Comparison of ENCODE assay signal across 11 cellular contexts in genomic region chr14:56116128-56116900, GRCh38. TPM values are rescaled to one million over a fixed set of nuclear protein-coding genes. Genes with fewer than 3 reads are reported as not detected.
DNase-seq lines count a peak whose midpoint lies in the region; ATAC-seq and TF ChIP-seq lines count a peak whose summit lies in the region.
"Had no signal": no experiment of that assay in that cellular context is flagged by ENCODE, and none has a peak within 500 bp of the region (broad histone marks: within the 10 kb centered on the region; RNA-seq: fewer than 3 reads in every experiment).

No MANE protein-coding gene starts in this region.

- POLR2A ChIA-PET in Caco-2 (lab: Charles Lee), result no interaction called here
- POLR2A ChIA-PET in naive thymus-derived CD8-positive, alpha-beta T cell (lab: Charles Lee), result interaction anchor here (1.2 to 1.6 kb wide), 2 partner anchors 8 to 10 kb away, joined by 4 read pairs; no protein-coding TSS in a partner anchor

- H3K36me3 ChIP-seq in Caco-2 (ENCODE audit: control insufficient read depth, insufficient read depth, low read length), result no peaks in the 10 kb centered on the region
- no peaks in the 10 kb centered on the region for H3K36me3 ChIP-seq in psoas muscle (ENCODE audit: insufficient read depth in 1 of 2, low read depth in 1 of 2)

- ATAC-seq in activated T-helper 17 cell treated with anti-CD3 and anti-CD28 coated beads, Interleukin-2, amount 50 U/mL, for 72 hours (replicated peaks), result peak; percentile 18
- ATAC-seq in naive thymus-derived CD8-positive, alpha-beta T cell, result peak; percentile 10 to 11
- ATAC-seq in GM18511 (IDR thresholded peaks at IDR 0.05; ENCODE audit: unreplicated experiment) (no peak), psoas muscle (no peak)
- ATAC-seq: K562, Panc1 had no signal

- H3K4me3 ChIP-seq in Caco-2 (ENCODE audit: low read depth, low read length), result no peak overlapping the region
- H3K4me3 ChIP-seq in coronary artery, result no peak overlapping the region
- no peak overlapping the region for H3K4me3 ChIP-seq in psoas muscle
- H3K4me3 ChIP-seq: K562 had no signal

- H3K27me3 ChIP-seq in Caco-2 (replicated peaks; ENCODE audit: control insufficient read depth, insufficient read depth, low read length) (no peaks in the 10 kb centered on the region), psoas muscle (ENCODE audit: insufficient read depth in 3 of 3, low read length in 2 of 3) (no peaks in the 10 kb centered on the region)

- H3K27me3 Mint-ChIP-seq in Caco-2 (ENCODE audit: insufficient read depth, unreplicated experiment), result peaks cover 11% of the 10 kb centered on the region
- peaks cover 12% of the 10 kb centered on the region for H3K27me3 Mint-ChIP-seq in activated T-helper 17 cell treated with anti-CD3 and anti-CD28 coated beads, Interleukin-2, amount 50 U/mL, for 72 hours
- peaks cover 0 to 1% (median 0%) of the 10 kb centered on the region in 5 donors for H3K27me3 Mint-ChIP-seq in naive thymus-derived CD8-positive, alpha-beta T cell

- peak overlapping the region; percentile 11 for H3K4me3 Mint-ChIP-seq in Caco-2 (ENCODE audit: unreplicated experiment)
- peak overlapping the region; percentile 87 for H3K4me3 Mint-ChIP-seq in activated T-helper 17 cell treated with anti-CD3 and anti-CD28 coated beads, Interleukin-2, amount 50 U/mL, for 72 hours
- peak overlapping the region in 9 of 10 donors; percentile 5 to 66 (median 46) for H3K4me3 Mint-ChIP-seq in naive thymus-derived CD8-positive, alpha-beta T cell

- no peaks in the 10 kb centered on the region; the same call in 1 of the 2 replicates for H3K9me3 ChIP-seq in Caco-2
- no peaks in the 10 kb centered on the region for H3K9me3 ChIP-seq in psoas muscle

- intact Hi-C loops in Caco-2 (cut with micrococcal nuclease; ENCODE audit: unreplicated experiment) (no loop called here), psoas muscle (cut with DNase I) (loop anchor here in 1 of 2 donors (5.0 to 10.0 kb wide), 2 partner anchors 81 to 412 kb away; no protein-coding TSS in a partner anchor)

- H3K4me1 Mint-ChIP-seq in Caco-2 (ENCODE audit: low read depth, unreplicated experiment), result peaks cover 24% of the 10 kb centered on the region
- peaks cover 23% of the 10 kb centered on the region for H3K4me1 Mint-ChIP-seq in activated T-helper 17 cell treated with anti-CD3 and anti-CD28 coated beads, Interleukin-2, amount 50 U/mL, for 72 hours
- H3K4me1 Mint-ChIP-seq in naive thymus-derived CD8-positive, alpha-beta T cell, result peaks cover 18 to 63% (median 44%) of the 10 kb centered on the region in 4 donors

- WGBS in psoas muscle, 3 donors, result 78 to 86% (median 82%) methylated on average over 8 of the region's 8 CpGs

- H3K4me1 ChIP-seq in Caco-2 (peaks cover 10% of the 10 kb centered on the region; the same call in 1 of the 2 replicates), psoas muscle (no peaks in the 10 kb centered on the region)

- TF ChIP-seq CTCF in Caco-2 (IDR thresholded peaks at IDR 0.05; ENCODE audit: insufficient read depth in 1 of 2, low read depth in 1 of 2, low read length in 1 of 2, severe bottlenecking in 1 of 2, unreplicated experiment in 1 of 2) (no peak), coronary artery (IDR thresholded peaks at IDR 0.05) (no peak), psoas muscle (IDR thresholded peaks at IDR 0.05) (no peak)

- H3K27ac ChIP-seq in coronary artery, result peak overlapping the region in 1 of 2 donors; percentile 8
- H3K27ac ChIP-seq in psoas muscle, result no peak overlapping the region

- peaks cover 5% of the 10 kb centered on the region for H3K36me3 Mint-ChIP-seq in Caco-2 (ENCODE audit: insufficient read depth, unreplicated experiment)
- H3K36me3 Mint-ChIP-seq in activated T-helper 17 cell treated with anti-CD3 and anti-CD28 coated beads, Interleukin-2, amount 50 U/mL, for 72 hours (ENCODE audit: low read depth), result no peaks in the 10 kb centered on the region
- no peaks in the 10 kb centered on the region for H3K36me3 Mint-ChIP-seq in naive thymus-derived CD8-positive, alpha-beta T cell

- H3K9me3 Mint-ChIP-seq in Caco-2 (ENCODE audit: unreplicated experiment), result no peaks in the 10 kb centered on the region
- H3K9me3 Mint-ChIP-seq in activated T-helper 17 cell treated with anti-CD3 and anti-CD28 coated beads, Interleukin-2, amount 50 U/mL, for 72 hours, result no peaks in the 10 kb centered on the region
- no peaks in the 10 kb centered on the region for H3K9me3 Mint-ChIP-seq in naive thymus-derived CD8-positive, alpha-beta T cell

- BruUV-seq in Caco-2 (replicated peaks; lab: Mats Ljungman, UMichigan), result no TSS peak

- CTCF ChIA-PET in Caco-2 (lab: Charles Lee), result interaction anchor here (0.6 kb wide), 1 partner anchor 1552 kb away, joined by 3 read pairs; no protein-coding TSS in a partner anchor

- no peak overlapping the region for H3K27ac Mint-ChIP-seq in Caco-2 (ENCODE audit: unreplicated experiment)
- H3K27ac Mint-ChIP-seq in activated T-helper 17 cell treated with anti-CD3 and anti-CD28 coated beads, Interleukin-2, amount 50 U/mL, for 72 hours, result no peak overlapping the region
- peak overlapping the region; percentile 76 to 95 (median 86) for H3K27ac Mint-ChIP-seq in naive thymus-derived CD8-positive, alpha-beta T cell

- DNase-seq in Ammon's horn (ENCODE audit: low spot score), result peak; percentile 22
- no peak for DNase-seq in Caco-2
- peak in 6 of 10 donors; percentile 16 to 64 (median 44) for DNase-seq in naive thymus-derived CD8-positive, alpha-beta T cell
- DNase-seq in NCI-H748 treated with DMSO at 0.1 percent for 48 hours (lab: John Stamatoyannopoulos, UW), result no peak
- no peak for DNase-seq in coronary artery (ENCODE audit: low spot score)
- no peak for DNase-seq in psoas muscle
- DNase-seq: COR-L47 had no signal

RNA-seq across cellular contexts. Expression of gene PELI2, which starts 1.9 kb away (rescaled TPM):
- total RNA-seq in Caco-2 (2022), result 8.1 and 8.5 TPM in 2 replicates
- 1 to 10 TPM; 1.0 to 2.3 TPM for total RNA-seq in activated T-helper 17 cell treated with anti-CD3 and anti-CD28 coated beads, Interleukin-2, amount 50 U/mL, for 72 hours
- total RNA-seq in naive thymus-derived CD8-positive, alpha-beta T cell, result 10 to 100 TPM; 13.1 to 14.1 TPM
- polyA plus RNA-seq in naive thymus-derived CD8-positive, alpha-beta T cell, result 1 to 10 TPM in 2 of 3 donors, under 1 TPM in 1; 0.91 to 1.9 (median 1.0) TPM
- total RNA-seq in psoas muscle, result 1 to 10 TPM; 1.9 to 2.9 (median 2.4) TPM
- under 1 TPM; 0.44 to 0.60 (median 0.44) TPM for polyA plus RNA-seq in psoas muscle

Comparison
In these comparisons a context has a peak if more than half of its experiments do, and no peak if none do; other contexts are left out.
1. DNase-seq: peak in Ammon's horn (single experiment) and naive thymus-derived CD8-positive, alpha-beta T cell (6 of 10); none in Caco-2 (0 of 2), NCI-H748 treated with DMSO at 0.1 percent for 48 hours (single experiment), coronary artery (single experiment) and psoas muscle (0 of 2).
2. H3K27ac Mint-ChIP-seq: peak in naive thymus-derived CD8-positive, alpha-beta T cell (10 of 10); none in Caco-2 (single experiment) and activated T-helper 17 cell treated with anti-CD3 and anti-CD28 coated beads, Interleukin-2, amount 50 U/mL, for 72 hours (single experiment).
3. H3K4me3 Mint-ChIP-seq: peak in every context shown above with its lines; median percentile 87 in activated T-helper 17 cell treated with anti-CD3 and anti-CD28 coated beads, Interleukin-2, amount 50 U/mL, for 72 hours; 46 in naive thymus-derived CD8-positive, alpha-beta T cell; 11 in Caco-2.
4. ATAC-seq: peak in activated T-helper 17 cell treated with anti-CD3 and anti-CD28 coated beads, Interleukin-2, amount 50 U/mL, for 72 hours (single experiment) and naive thymus-derived CD8-positive, alpha-beta T cell (2 of 2); none in GM18511 (single experiment) and psoas muscle (0 of 4).